8 cellular contexts compared by ENCODE assay signal in the genomic region with DNA sequence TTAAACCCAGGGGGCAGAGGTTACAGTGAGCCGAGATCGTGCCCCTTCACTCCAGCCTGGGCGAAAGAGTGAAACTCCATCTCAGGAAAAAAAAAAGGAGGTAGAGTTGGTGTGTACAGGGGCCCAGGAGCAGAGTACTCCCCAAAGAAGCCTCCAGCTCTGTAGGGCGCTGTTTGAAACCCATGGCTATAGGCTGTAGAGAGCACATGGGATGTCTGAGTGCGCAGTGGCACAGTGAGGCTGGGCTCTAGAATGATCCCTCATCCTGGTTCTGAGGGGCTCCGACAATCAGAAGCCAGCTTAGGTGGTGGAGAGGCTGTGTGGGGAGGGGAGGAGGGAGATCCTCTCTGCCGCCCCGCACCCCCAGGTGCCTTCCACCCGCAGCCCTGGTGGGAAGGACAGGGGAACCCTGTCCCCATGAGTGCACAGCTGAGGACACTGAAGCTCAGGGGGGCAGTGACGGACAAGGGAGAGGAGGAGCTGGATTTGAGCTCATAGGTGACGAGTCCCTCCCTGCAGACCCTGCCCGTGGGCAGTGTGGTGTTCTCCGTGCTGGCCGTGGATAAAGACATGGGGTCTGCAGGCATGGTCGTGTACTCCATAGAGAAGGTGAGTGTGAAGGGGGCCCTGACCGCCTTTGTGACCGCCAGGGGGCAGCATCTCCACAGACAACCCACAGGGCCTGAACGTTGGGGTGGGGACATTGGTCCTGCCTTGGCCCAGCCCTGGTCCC. TPM values are rescaled to one million over a fixed set of nuclear protein-coding genes. Genes with fewer than 3 reads are reported as not detected.
DNase-seq lines count a peak whose midpoint lies in the region; ATAC-seq, FAIRE-seq and TF ChIP-seq lines count a peak whose summit lies in the region.

No MANE protein-coding gene starts in this region.

- no peaks in the 10 kb centered on the region for H3K79me2 ChIP-seq in PC-9 (ENCODE audit: low read depth)

- no peak for FAIRE-seq in frontal cortex (lab: Jason Lieb, UNC)
- FAIRE-seq in pancreas (lab: Jason Lieb, UNC): no peak

- H4K20me1 ChIP-seq in PC-9 (ENCODE audit: insufficient read depth): no peaks in the 10 kb centered on the region

- 31 to 35% methylated on average over 15 to 18 of the region's 18 CpGs for WGBS in pancreas, 2 donors
- WGBS in transverse colon (ENCODE audit: low coverage in 1 of 2), 2 donors: 46 to 97% methylated on average over 4 to 18 of the region's 18 CpGs

- BruUV-seq in PC-9 (replicated peaks; lab: Mats Ljungman, UMichigan): no TSS peak

- H3K4me1 ChIP-seq in PC-9 (replicated peaks; ENCODE audit: insufficient read depth) (0 out of 2 replicates have a peak, but pooled peaks cover 4% of the 10 kb centered on the region), pancreas (no peaks in the 10 kb centered on the region), transverse colon (no peaks in the 10 kb centered on the region)

- ATAC-seq in HG02588 (IDR thresholded peaks at IDR 0.05; ENCODE audit: unreplicated experiment) (peak; percentile 55), pancreas (peak; percentile 69 to 86 (median 80)), HG02798 (IDR thresholded peaks at IDR 0.05; ENCODE audit: poor library complexity, unreplicated experiment) (no peak)

- TF ChIP-seq CTCF in PC-9 (conservative IDR thresholded peaks at IDR 0.05): peak; percentile 90
- TF ChIP-seq CTCF in pancreas (IDR thresholded peaks at IDR 0.05): peak; percentile 54 to 84 (median 75)
- peak; percentile 63 to 82 (median 77) for TF ChIP-seq CTCF in transverse colon (IDR thresholded peaks at IDR 0.05)

- H3K36me3 ChIP-seq in PC-9 (ENCODE audit: low read depth) (no peaks in the 10 kb centered on the region), pancreas (no peaks in the 10 kb centered on the region), transverse colon (no peaks in the 10 kb centered on the region)

- TF ChIP-seq EP300 in transverse colon (IDR thresholded peaks at IDR 0.05; ENCODE audit: low read depth): no peak

- in situ Hi-C loops in G401 (cut with HindIII; ENCODE audit: low sequenced_read_pairs): no loop called here
- in situ Hi-C loops in transverse colon (cut with MboI; ENCODE audit: low pct_ligation_motif_present in 1 of 4, low pct_unique_long_range_greater_than_20kb in 1 of 4, low sequenced_read_pairs in 3 of 4): loop anchor here in 1 of 4 donors (10.0 kb wide), 1 partner anchor 159 kb away; a partner anchor contains a TSS

- peaks cover 8% of the 10 kb centered on the region; the same call in 1 of the 2 replicates for H3F3A ChIP-seq in PC-9 (ENCODE audit: insufficient read depth, low read depth)

- no peak overlapping the region for H2AFZ ChIP-seq in PC-9

- CTCF ChIA-PET in PC-9 (lab: Charles Lee): interaction anchor here (0.5 to 0.9 kb wide), 5 partner anchors 14 to 552 kb away, joined by 3 to 6 read pairs (median 3); a partner anchor contains a TSS

- no peaks in the 10 kb centered on the region for H3K9me2 ChIP-seq in PC-9 (ENCODE audit: insufficient read depth)

- POLR2A ChIA-PET in PC-9 (lab: Charles Lee; ENCODE audit: unreplicated experiment): no interaction called here

- no peak overlapping the region for H3K27ac ChIP-seq in PC-9
- H3K27ac ChIP-seq in pancreas: no peak overlapping the region
- H3K27ac ChIP-seq in transverse colon: no peak overlapping the region

- no peaks in the 10 kb centered on the region for H3K27me3 ChIP-seq in PC-9 (ENCODE audit: insufficient read depth, low read depth)
- no peaks in the 10 kb centered on the region for H3K27me3 ChIP-seq in pancreas
- H3K27me3 ChIP-seq in transverse colon: peaks cover 7% of the 10 kb centered on the region

- DNase-seq in G401 (ENCODE audit: low spot score) (peak; percentile 76), PC-9 (peak in 1 of 2 experiments; percentile 62), frontal cortex (ENCODE audit: low spot score in 2 of 2) (peak; percentile 77 to 83), pancreas (peak; percentile 37 to 92 (median 66)), transverse colon (peak; percentile 73)
- DNase-seq in activated T-helper 9 cell treated with anti-CD3 and anti-CD28 coated beads, Interleukin-2, amount 50 U/mL, for 16 hours (ENCODE audit: low read depth): peak; percentile 70

- intact Hi-C loops in PC-9 (cut with micrococcal nuclease; ENCODE audit: unreplicated experiment): loop anchor here (1.0 to 5.0 kb wide), 2 partner anchors 74 to 384 kb away; a partner anchor contains a TSS
- intact Hi-C loops in pancreas (cut with DNase I): loop anchor here in 1 of 3 donors (10.0 kb wide), 1 partner anchor 159 kb away; a partner anchor contains a TSS
- intact Hi-C loops in transverse colon (cut with DNase I; ENCODE audit: low total_unique reads): no loop called here

- H3K4me2 ChIP-seq in PC-9: no peak overlapping the region

- TF ChIP-seq POLR2A in transverse colon (IDR thresholded peaks at IDR 0.05): no peak

- no peak overlapping the region for H3K4me3 ChIP-seq in PC-9
- no peak overlapping the region for H3K4me3 ChIP-seq in pancreas
- H3K4me3 ChIP-seq in transverse colon: no peak overlapping the region

- no peaks in the 10 kb centered on the region for H3K9me3 ChIP-seq in PC-9 (ENCODE audit: insufficient read depth, low read depth)
- no peaks in the 10 kb centered on the region for H3K9me3 ChIP-seq in pancreas
- H3K9me3 ChIP-seq in transverse colon: no peaks in the 10 kb centered on the region

RNA-seq across cellular contexts. Expression of a gene that starts 24.6 kb away (rescaled TPM):
- not detected in 2 replicates for total RNA-seq in G401 (2014; rRNA removed; shearing (Covaris generic))
- not detected in 2 replicates for total RNA-seq in PC-9 (2021)
- under 0.01 TPM for total RNA-seq in frontal cortex
- total RNA-seq in pancreas: 1 to 10 TPM in 1 of 6 donors, under 1 TPM in 4, not detected in 1; 0.19 to 1.1 (median 0.26) TPM
- under 1 TPM; 0.23 to 0.89 TPM for polyA plus RNA-seq in pancreas
- total RNA-seq in transverse colon: 100 to 1,000 TPM in 2 of 4 donors, 10 to 100 TPM in 2; 15.5 to 257 (median 104) TPM

RNA-seq across cellular contexts. Expression of a gene that starts 36.2 kb away (rescaled TPM):
- total RNA-seq in G401 (2014; rRNA removed; shearing (Covaris generic)): 15.3 and 19.9 TPM in 2 replicates
- total RNA-seq in PC-9 (2021): 7.2 and 11.0 TPM in 2 replicates
- total RNA-seq in frontal cortex: 101 TPM
- 1 to 10 TPM in 2 of 6 donors, under 1 TPM in 4; 0.23 to 1.1 (median 0.42) TPM for total RNA-seq in pancreas
- polyA plus RNA-seq in pancreas: 1 to 10 TPM in 1 of 2 donors, under 1 TPM in 1; 0.72 to 3.2 TPM
- 1 to 10 TPM; 1.6 to 9.7 (median 3.6) TPM for total RNA-seq in transverse colon

RNA-seq across cellular contexts. Expression of a gene that starts 36.5 kb away (rescaled TPM):
- total RNA-seq in G401 (2014; rRNA removed; shearing (Covaris generic)): 4.0 and 6.7 TPM in 2 replicates
- total RNA-seq in PC-9 (2021) (87.4 and 94.2 TPM in 2 replicates), frontal cortex (9.8 TPM), pancreas (10 to 100 TPM; 13.8 to 36.6 (median 18.5) TPM), transverse colon (10 to 100 TPM; 43.8 to 65.6 (median 54.8) TPM)
- 10 to 100 TPM; 18.0 to 27.5 TPM for polyA plus RNA-seq in pancreas

RNA-seq across cellular contexts. Expression of a gene that starts 56.6 kb away (rescaled TPM):
- total RNA-seq in G401 (2014; rRNA removed; shearing (Covaris generic)): 0.49 and 1.7 TPM in 2 replicates
- total RNA-seq in PC-9 (2021) (not detected in 2 replicates), frontal cortex (15.5 TPM), pancreas (under 1 TPM in 5 of 6 donors, not detected in 1; 0.14 to 0.41 (median 0.35) TPM), transverse colon (not detected)
- polyA plus RNA-seq in pancreas: 1 to 10 TPM; 3.6 to 6.6 TPM

RNA-seq across cellular contexts. Expression of a gene that starts 56.7 kb away (rescaled TPM):
- total RNA-seq in G401 (2014; rRNA removed; shearing (Covaris generic)): not detected in 2 replicates
- total RNA-seq in PC-9 (2021): not detected in 2 replicates
- total RNA-seq in frontal cortex: under 0.01 TPM
- total RNA-seq in pancreas: under 1 TPM in 1 of 6 donors, not detected in 5; 0.04 TPM
- 1 to 10 TPM in 1 of 2 donors, under 1 TPM in 1; 0.30 to 1.5 TPM for polyA plus RNA-seq in pancreas
- not detected for total RNA-seq in transverse colon

Comparison
In these comparisons a context has a peak if more than half of its experiments do, and no peak if none do; other contexts are left out.
1. RNA of a gene that starts 24.6 kb away (total RNA-seq): 15.5 to 257 TPM in transverse colon; 0.19 to 1.1 TPM in pancreas, not detected in PC-9, not detected in G401 and under 0.01 TPM in frontal cortex (single experiment); every median in the first group is over 4 times any median in the second.
2. Peak in every context shown above with its lines, with median percentiles within 50 percentile points of each other: CTCF ChIP-seq.